Comparison of ENCODE assay signal across 28 cellular contexts in the genomic region with DNA sequence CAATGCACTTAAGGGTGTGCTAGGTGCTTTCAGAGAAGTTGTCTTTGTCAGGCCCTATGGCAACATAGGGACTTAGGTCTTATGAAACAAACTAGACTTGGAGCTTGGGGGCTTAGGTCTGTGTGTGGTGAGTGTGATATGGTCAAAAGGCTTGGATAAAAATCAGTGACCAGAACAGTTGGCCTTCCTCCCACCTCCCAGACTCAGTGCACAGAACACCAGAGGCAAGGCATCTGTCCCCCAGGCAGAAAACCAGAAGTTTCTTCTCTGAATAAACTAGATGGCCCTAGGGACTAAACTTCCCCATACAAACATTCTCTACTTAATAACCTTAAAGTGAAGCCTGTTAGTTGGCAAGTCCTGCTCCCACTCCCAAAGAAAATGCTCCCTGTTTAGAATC. TPM values are rescaled to one million over a fixed set of nuclear protein-coding genes. Genes with fewer than 3 reads are reported as not detected.
"Had no signal": no experiment of that assay in that cellular context is flagged by ENCODE, and none has a peak within 500 bp of the region (broad histone marks: within the 10 kb centered on the region; RNA-seq: fewer than 3 reads in every experiment).

No MANE protein-coding gene starts in this region.

- H3K9ac ChIP-seq: neural progenitor cell had no signal

- H3K27ac Mint-ChIP-seq: immature natural killer cell; natural killer cell; nephron progenitor cell; neural progenitor cell; progenitor cell of endocrine pancreas; stimulated activated memory B cell treated with anti-CD40 and anti-IgM and Interleukin-4, amounts not matched to agents 10 μg/mL and 1 μg/mL and 100 μg/mL, for 72 hours; type B pancreatic cell had no signal

- H3K27me3 Mint-ChIP-seq: naive B cell; stimulated activated memory B cell treated with anti-CD40 and anti-IgM and Interleukin-4, amounts not matched to agents 10 μg/mL and 1 μg/mL and 100 μg/mL, for 72 hours; stimulated activated naive CD8-positive, alpha-beta T cell treated with anti-CD3 and anti-CD28 coated beads, Interleukin-15, amount 100 ng/mL, for 72 hours; type B pancreatic cell had no signal

- H3K4me3 Mint-ChIP-seq: immature natural killer cell; naive B cell; natural killer cell; nephron progenitor cell; neural progenitor cell; stimulated activated memory B cell treated with anti-CD40 and anti-IgM and Interleukin-4, amounts not matched to agents 10 μg/mL and 1 μg/mL and 100 μg/mL, for 72 hours; stimulated activated naive CD8-positive, alpha-beta T cell treated with anti-CD3 and anti-CD28 coated beads, Interleukin-15, amount 100 ng/mL, for 72 hours; type B pancreatic cell had no signal

- H3K9me3 Mint-ChIP-seq: type B pancreatic cell had no signal

- H3K36me3 ChIP-seq: left lung, lower lobe of right lung, neutrophil, right atrium auricular region, right lobe of liver, tibial nerve, uterus had no signal

- H3K4me2 ChIP-seq: neural progenitor cell, smooth muscle cell had no signal

- H3K4me1 ChIP-seq: left lung, lower lobe of right lung, right atrium auricular region, right lobe of liver, tibial nerve, uterus had no signal

- H3K4me1 Mint-ChIP-seq: immature natural killer cell; naive B cell; natural killer cell; stimulated activated memory B cell treated with anti-CD40 and anti-IgM and Interleukin-4, amounts not matched to agents 10 μg/mL and 1 μg/mL and 100 μg/mL, for 72 hours; stimulated activated naive CD8-positive, alpha-beta T cell treated with anti-CD3 and anti-CD28 coated beads, Interleukin-15, amount 100 ng/mL, for 72 hours had no signal

- H3K9me3 ChIP-seq: lower lobe of right lung, neutrophil, right atrium auricular region, right lobe of liver, uterus had no signal

- DNase-seq: immature natural killer cell; kidney; left colon; left lung; lower lobe of right lung; mammary epithelial cell; mesenchymal stem cell; naive B cell; natural killer cell; nephron progenitor cell; occipital lobe; right lobe of liver; stimulated activated CD4-positive, alpha-beta T cell treated with anti-CD3 and anti-CD28 coated beads, Interleukin-2, amount 100 ng/mL, for 48 hours; stimulated activated CD4-positive, alpha-beta T cell treated with anti-CD3 and anti-CD28 coated beads, Interleukin-4, amount 100 ng/mL, for 4 hours; stimulated activated CD8-positive, alpha-beta memory T cell treated with anti-CD3 and anti-CD28 coated beads, Interleukin-4, amount 100 ng/mL, for 48 hours; stimulated activated naive CD4-positive, alpha-beta T cell treated with Interleukin-2 at 50 U/mL for 16 hours; substantia nigra; uterus had no signal

- H3K36me3 Mint-ChIP-seq: natural killer cell, neural progenitor cell, type B pancreatic cell had no signal

- H3K27ac ChIP-seq: left lung, lower lobe of right lung, neural progenitor cell, neutrophil, right atrium auricular region, right lobe of liver, tibial nerve, uterus had no signal

- H3K27me3 ChIP-seq: left lung, neural progenitor cell, neutrophil, right atrium auricular region, right lobe of liver, tibial nerve, uterus had no signal

- H3K4me3 ChIP-seq: left lung, lower lobe of right lung, neural progenitor cell, right atrium auricular region, right lobe of liver, smooth muscle cell, tibial nerve, uterus had no signal

- ATAC-seq: left colon, left lung, lower lobe of right lung, natural killer cell, right lobe of liver had no signal

RNA-seq across cellular contexts. Expression of a gene that starts 39.1 kb away (rescaled TPM):
- total RNA-seq: skeletal muscle tissue had no signal
- polyA plus RNA-seq: immature natural killer cell had no signal
